ENCODE assay signal across 22 cellular contexts in genomic region chr16:85246973-85247372, GRCh38.
"Had no signal": no experiment of that assay in that cellular context is flagged by ENCODE, and none has a peak within 500 bp of the region (broad histone marks: within the 10 kb centered on the region; RNA-seq: fewer than 3 reads in every experiment).

No MANE protein-coding gene starts in this region.

- H3K27ac Mint-ChIP-seq: activated CD4-positive, alpha-beta memory T cell treated with anti-CD3 and anti-CD28 coated beads, Interleukin-2, amount 10 ng/mL, durations not matched to agents 7 days and 5 days; activated CD4-positive, alpha-beta T cell treated with anti-CD3 and anti-CD28 coated beads, Interleukin-2, amount 10 ng/mL, durations not matched to agents 24 days and 14 days; activated CD8-positive, alpha-beta memory T cell treated with anti-CD3 and anti-CD28 coated beads, Interleukin-2, amount 10 ng/mL, durations not matched to agents 7 days and 5 days; activated naive CD4-positive, alpha-beta T cell treated with anti-CD3 and anti-CD28 coated beads, Interleukin-2, amount 10 ng/mL, durations not matched to agents 7 days and 5 days; activated naive CD8-positive, alpha-beta T cell treated with anti-CD3 and anti-CD28 coated beads, Interleukin-2, amount 50 U/mL, for 24 hours had no signal

- H3K4me3 Mint-ChIP-seq: activated CD4-positive, alpha-beta memory T cell treated with anti-CD3 and anti-CD28 coated beads, Interleukin-2, amount 10 ng/mL, durations not matched to agents 7 days and 5 days; activated CD4-positive, alpha-beta T cell treated with anti-CD3 and anti-CD28 coated beads, Interleukin-2, amount 10 ng/mL, durations not matched to agents 24 days and 14 days; activated CD8-positive, alpha-beta memory T cell treated with anti-CD3 and anti-CD28 coated beads, Interleukin-2, amount 10 ng/mL, durations not matched to agents 7 days and 5 days; activated naive CD4-positive, alpha-beta T cell treated with anti-CD3 and anti-CD28 coated beads, Interleukin-2, amount 10 ng/mL, durations not matched to agents 7 days and 5 days; activated naive CD8-positive, alpha-beta T cell treated with anti-CD3 and anti-CD28 coated beads, Interleukin-2, amount 50 U/mL, for 24 hours had no signal

- H3K4me1 ChIP-seq: thyroid gland had no signal

- H3K4me1 Mint-ChIP-seq: activated CD4-positive, alpha-beta memory T cell treated with anti-CD3 and anti-CD28 coated beads, Interleukin-2, amount 10 ng/mL, durations not matched to agents 7 days and 5 days; activated naive CD4-positive, alpha-beta T cell treated with anti-CD3 and anti-CD28 coated beads, Interleukin-2, amount 10 ng/mL, durations not matched to agents 7 days and 5 days had no signal

- H3K27ac ChIP-seq: body of pancreas, neutrophil, ovary, psoas muscle, right atrium auricular region, spleen, thyroid gland had no signal

- H3K4me3 ChIP-seq: body of pancreas, ovary, psoas muscle, right atrium auricular region, spleen, thyroid gland had no signal

- H3K36me3 Mint-ChIP-seq: activated CD8-positive, alpha-beta memory T cell treated with anti-CD3 and anti-CD28 coated beads, Interleukin-2, amount 10 ng/mL, durations not matched to agents 7 days and 5 days; activated naive CD4-positive, alpha-beta T cell treated with anti-CD3 and anti-CD28 coated beads, Interleukin-2, amount 10 ng/mL, durations not matched to agents 7 days and 5 days had no signal

- H3K27me3 Mint-ChIP-seq: activated CD8-positive, alpha-beta memory T cell treated with anti-CD3 and anti-CD28 coated beads, Interleukin-2, amount 10 ng/mL, durations not matched to agents 7 days and 5 days had no signal

- H3K9me3 ChIP-seq: body of pancreas, neutrophil, ovary, psoas muscle, right atrium auricular region, spleen, thyroid gland had no signal

- H3K36me3 ChIP-seq: neutrophil, ovary, right atrium auricular region, spleen, thyroid gland had no signal

- ATAC-seq: activated CD4-positive, CD25-positive, alpha-beta regulatory T cell treated with anti-CD3 and anti-CD28 coated beads, Interleukin-2, amount 50 U/mL, for 24 hours; activated CD8-positive, alpha-beta memory T cell treated with anti-CD3 and anti-CD28 coated beads, Interleukin-2, amount 10 ng/mL, durations not matched to agents 7 days and 5 days; activated naive CD8-positive, alpha-beta T cell treated with anti-CD3 and anti-CD28 coated beads, Interleukin-2, amount 50 U/mL, for 24 hours; body of pancreas; left ventricle myocardium superior; psoas muscle; stimulated activated naive CD8-positive, alpha-beta T cell treated with anti-CD3 and anti-CD28 coated beads, Interleukin-15, Interleukin-2, amounts not matched to agents 100 U/mL and 50 U/mL, for 24 hours had no signal

- H3K9me3 Mint-ChIP-seq: activated CD4-positive, alpha-beta memory T cell treated with anti-CD3 and anti-CD28 coated beads, Interleukin-2, amount 10 ng/mL, durations not matched to agents 7 days and 5 days; activated CD4-positive, alpha-beta T cell treated with anti-CD3 and anti-CD28 coated beads, Interleukin-2, amount 10 ng/mL, durations not matched to agents 24 days and 14 days; activated naive CD4-positive, alpha-beta T cell treated with anti-CD3 and anti-CD28 coated beads, Interleukin-2, amount 10 ng/mL, durations not matched to agents 7 days and 5 days; activated naive CD8-positive, alpha-beta T cell treated with anti-CD3 and anti-CD28 coated beads, Interleukin-2, amount 50 U/mL, for 24 hours had no signal

- DNase-seq: activated CD4-positive, alpha-beta memory T cell treated with anti-CD3 and anti-CD28 coated beads, Interleukin-2, amount 10 ng/mL, durations not matched to agents 7 days and 5 days; activated CD4-positive, alpha-beta T cell treated with anti-CD3 and anti-CD28 coated beads, Interleukin-2, amount 10 ng/mL, durations not matched to agents 24 days and 14 days; activated CD8-positive, alpha-beta memory T cell treated with anti-CD3 and anti-CD28 coated beads, Interleukin-2, amount 10 ng/mL, durations not matched to agents 7 days and 5 days; activated effector memory CD4-positive, alpha-beta T cell treated with anti-CD3 and anti-CD28 coated beads, Interleukin-2, amount 50 U/mL, for 16 hours; activated naive CD4-positive, alpha-beta T cell treated with anti-CD3 and anti-CD28 coated beads, Interleukin-2, amount 10 ng/mL, durations not matched to agents 7 days and 5 days; activated naive CD8-positive, alpha-beta T cell treated with anti-CD3 and anti-CD28 coated beads, Interleukin-2, amount 50 U/mL, for 24 hours; activated T-cell treated with anti-CD3 and anti-CD28 coated beads for 4 hours; body of pancreas; foreskin melanocyte; hypothalamus; left ventricle myocardium superior; mammary epithelial cell; spleen; stimulated activated CD4-positive, alpha-beta T cell treated with anti-CD3 and anti-CD28 coated beads, Interleukin-4, amount 100 ng/mL, for 4 hours; stimulated activated naive CD8-positive, alpha-beta T cell treated with anti-CD3 and anti-CD28 coated beads, Interleukin-15, Interleukin-2, amounts not matched to agents 100 U/mL and 50 U/mL, for 24 hours; thyroid gland had no signal

- H3K27me3 ChIP-seq: body of pancreas, ovary, right atrium auricular region, thyroid gland had no signal

- FAIRE-seq: endometrium had no signal
